ENCODE assay signal across 8 cellular contexts in genomic region chr1:179025125-179025974, GRCh38. TPM values are rescaled to one million over a fixed set of nuclear protein-coding genes. Genes with fewer than 3 reads are reported as not detected.
DNase-seq lines count a peak whose midpoint lies in the region; ATAC-seq, FAIRE-seq and TF ChIP-seq lines count a peak whose summit lies in the region.

FAM20B (plus strand) TSS chr1:179025894; CDS start chr1:179043848, 17,954 bp downstream.

- intact Hi-C loops in endothelial cell of umbilical vein (cut with micrococcal nuclease): loop anchor here (1.0 to 5.0 kb wide), 2 partner anchors 267 to 340 kb away; partner anchors contain the start of genes AXDND1 and SOAT1

- H3K27me3 ChIP-seq in endothelial cell of umbilical vein (ENCODE audit: control insufficient read depth in 2 of 2, insufficient read depth in 2 of 2, low read length in 2 of 2): peaks cover 10 to 21% of the 10 kb centered on the region in 2 experiments

- TSS peak; percentile 31 for BruUV-seq in endothelial cell of umbilical vein (replicated peaks; lab: Mats Ljungman, UMichigan)

- POLR2A ChIA-PET in endothelial cell of umbilical vein (lab: Charles Lee): no interaction called here

- CTCF ChIA-PET in endothelial cell of umbilical vein (lab: Charles Lee): no interaction called here

- FAIRE-seq in endothelial cell of umbilical vein (lab: Jason Lieb, UNC): peak; percentile 74

- peak within 1 kb of the TSS; percentile 95 for H3K4me2 ChIP-seq in endothelial cell of umbilical vein (ENCODE audit: insufficient read depth, low read length)

- H3K4me3 ChIP-seq in endothelial cell of umbilical vein (replicated peaks in 1 of 3; ENCODE audit: insufficient read depth in 1 of 3, low read depth in 1 of 3, low read length in 3 of 3): peak within 1 kb of the TSS; percentile 71 to 92 (median 78)

- dilution Hi-C loops in endothelial cell of umbilical vein (cut with MboI; ENCODE audit: extremely low pct_ligation_motif_present, low sequenced_read_pairs): no loop called here

- in situ Hi-C loops in Caki2 (cut with HindIII; ENCODE audit: low pct_unique_long_range_greater_than_20kb, low sequenced_read_pairs): no loop called here

- DNase-seq in Caki2 (ENCODE audit: low read depth): peak; percentile 77
- peak; percentile 88 for DNase-seq in HuH-7 (ENCODE audit: low spot score)
- DNase-seq in OCI-M1 (lab: John Stamatoyannopoulos, UW): peak; percentile 97
- DNase-seq in activated T-cell treated with anti-CD3 and anti-CD28 coated beads for 24 hours (ENCODE audit: low read depth): peak; percentile 87
- DNase-seq in endothelial cell of umbilical vein (ENCODE audit: low read depth, low spot score): peak; percentile 92
- DNase-seq in midbrain (lab: John Stamatoyannopoulos, UW): peak; percentile 94
- DNase-seq in stimulated activated CD8-positive, alpha-beta memory T cell treated with anti-CD3 and anti-CD28 coated beads, Interleukin-15, amount 100 ng/mL, for 4 hours (ENCODE audit: low read depth in 2 of 2): peak; percentile 80 to 87

- no peaks in the 10 kb centered on the region for H3K9me3 ChIP-seq in endothelial cell of umbilical vein (replicated peaks; ENCODE audit: control insufficient read depth, insufficient read depth, low read length)

- H3K9ac ChIP-seq in endothelial cell of umbilical vein (replicated peaks; ENCODE audit: extremely low read depth, insufficient read depth, low read length): peak within 1 kb of the TSS; percentile 94

- no peak for TF ChIP-seq CTCF in endothelial cell of umbilical vein (IDR thresholded peaks at IDR 0.05; ENCODE audit: extremely low read depth in 1 of 2, insufficient read depth in 1 of 2, low read depth in 1 of 2, low read length in 2 of 2)

- no peaks in the 10 kb centered on the region for H3K36me3 ChIP-seq in endothelial cell of umbilical vein (ENCODE audit: control insufficient read depth in 2 of 2, extremely low read depth in 1 of 2, insufficient read depth in 2 of 2, low read length in 2 of 2)

- H3K79me2 ChIP-seq in endothelial cell of umbilical vein (ENCODE audit: control insufficient read depth, insufficient read depth, low read length): peaks cover 28% of the 10 kb centered on the region

- ATAC-seq in GM21526 (IDR thresholded peaks at IDR 0.05; ENCODE audit: low FRiP score, unreplicated experiment): peak; percentile 83

- H2AFZ ChIP-seq in endothelial cell of umbilical vein (ENCODE audit: low read depth, low read length): peak within 1 kb of the TSS; percentile 93

- no peaks in the 10 kb centered on the region for H4K20me1 ChIP-seq in endothelial cell of umbilical vein (replicated peaks; ENCODE audit: control insufficient read depth, extremely low read depth, insufficient read depth, low read length)

- no peaks in the 10 kb centered on the region for H3K9me1 ChIP-seq in endothelial cell of umbilical vein (replicated peaks; ENCODE audit: control insufficient read depth, extremely low read depth, insufficient read depth, low read length)

- peak; percentile 6 for TF ChIP-seq POLR2A in endothelial cell of umbilical vein (IDR thresholded peaks at IDR 0.05; ENCODE audit: low read depth, low read length)

- H3K27ac ChIP-seq in endothelial cell of umbilical vein (ENCODE audit: insufficient read depth, low read depth, low read length): peak within 1 kb of the TSS; percentile 71

- peaks cover 13% of the 10 kb centered on the region for H3K4me1 ChIP-seq in endothelial cell of umbilical vein (ENCODE audit: control insufficient read depth, extremely low read depth, insufficient read depth, low read length)

TF ChIP-seq in endothelial cell of umbilical vein, 7 proteins besides CTCF, POLR2A, EP300 and RAD21:
- TF ChIP-seq GATA2 (IDR thresholded peaks at IDR 0.05; ENCODE audit: insufficient read depth, insufficient read length, low read depth, low read length) (no peak), JUN (IDR thresholded peaks at IDR 0.05; ENCODE audit: borderline replicate concordance, insufficient read depth, insufficient read length, low read depth) (no peak), POLR2AphosphoS5 (IDR thresholded peaks at IDR 0.05; ENCODE audit: insufficient read depth, low read depth, low read length) (peak; percentile 62), MYC (IDR thresholded peaks at IDR 0.05; ENCODE audit: low read depth, low read length) (no peak), EZH2 (IDR thresholded peaks at IDR 0.05; ENCODE audit: borderline replicate concordance, low read depth, low read length, severe bottlenecking) (no peak)

RNA-seq across cellular contexts. Expression of gene FAM20B, which starts in this region (rescaled TPM):
- 17.3 and 17.5 TPM in 2 replicates for total RNA-seq in Caki2 (2014; rRNA removed; shearing (Covaris generic); ENCODE audit: low replicate concordance)
- total RNA-seq in endothelial cell of umbilical vein: 35.1 and 36.2 TPM in 2 replicates
- polyA plus RNA-seq in endothelial cell of umbilical vein: 8.2 and 10.0 TPM in 2 replicates
- polyA plus RNA-seq in endothelial cell of umbilical vein (2011; cell fraction: cytosol; rRNA removed): 13.0 and 13.3 TPM in 2 replicates
- polyA plus RNA-seq in endothelial cell of umbilical vein (2011; cell fraction: nucleus; rRNA removed): 9.6 and 11.1 TPM in 2 replicates
- 17.9 and 20.7 TPM in 2 replicates for polyA plus RNA-seq in endothelial cell of umbilical vein (2012)
- polyA minus RNA-seq in endothelial cell of umbilical vein: 33.2 and 36.7 TPM in 2 replicates
- polyA minus RNA-seq in endothelial cell of umbilical vein (2011; cell fraction: cytosol; rRNA and poly(A)+ RNA removed): 30.1 TPM
- 8.0 and 11.9 TPM in 2 replicates for polyA minus RNA-seq in endothelial cell of umbilical vein (2011; cell fraction: nucleus; rRNA and poly(A)+ RNA removed)

Comparison
In these comparisons a context has a peak if more than half of its experiments do, and no peak if none do; other contexts are left out.
1. Peak in every context shown above with its lines: DNase-seq, ATAC-seq, H3K4me3 ChIP-seq and H3K27ac ChIP-seq.